2 cellular contexts compared by ENCODE assay signal in the genomic region with DNA sequence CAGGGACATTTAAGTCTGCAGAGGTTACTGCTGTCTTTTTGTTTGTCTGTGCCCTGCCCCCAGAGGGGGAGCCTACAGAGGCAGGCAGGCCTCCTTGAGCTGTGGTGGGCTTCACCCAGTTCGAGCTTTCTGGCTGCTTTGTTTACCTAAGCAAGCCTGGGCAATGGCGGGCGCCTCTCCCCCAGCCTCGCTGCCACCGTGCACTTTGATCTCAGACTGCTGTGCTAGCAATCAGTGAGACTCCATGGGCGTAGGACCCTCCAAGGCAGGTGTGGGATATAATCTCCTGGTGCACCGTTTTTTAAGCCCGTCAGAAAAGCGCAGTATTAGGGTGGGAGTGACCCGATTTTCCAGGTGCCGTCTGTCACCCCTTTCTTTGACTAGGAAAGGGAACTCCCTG. TPM values are rescaled to one million over a fixed set of nuclear protein-coding genes. Genes with fewer than 3 reads are reported as not detected.
"Had no signal": no experiment of that assay in that cellular context is flagged by ENCODE, and none has a peak within 500 bp of the region (broad histone marks: within the 10 kb centered on the region; RNA-seq: fewer than 3 reads in every experiment).

No MANE protein-coding gene starts in this region.

RNA-seq across cellular contexts. Expression of gene PKP1, which starts 43.7 kb away (rescaled TPM):
- total RNA-seq: LHCN-M2 had no signal

RNA-seq across cellular contexts. Expression of gene IGFN1, which starts 49.0 kb away (rescaled TPM):
- total RNA-seq: M059J had no signal
